ENCODE assay signal across 1 cellular context in genomic region chr16:14402116-14403000, GRCh38.
TF ChIP-seq lines count a peak whose summit lies in the region.
"Not testable (repeated sequence)": the region's sequence is repeated elsewhere in the genome, so short reads cannot be mapped to it uniquely, and the experiment has no call there.

No MANE protein-coding gene starts in this region.

TF ChIP-seq in HepG2, 621 proteins besides CTCF, POLR2A, EP300 and RAD21 (continued from another document and continues in another):
- TF ChIP-seq IKZF5 (CRISPR knock-in tag; IDR thresholded peaks at IDR 0.05) (peak; percentile 47; the same call in 1 of the 2 replicates), BRF2 (CRISPR knock-in tag; IDR thresholded peaks at IDR 0.05) (peak; percentile 60; the same call in 1 of the 2 replicates), RCOR2 (CRISPR knock-in tag; IDR thresholded peaks at IDR 0.05) (peak; percentile 67; the same call in 1 of the 2 replicates), HNF4G (CRISPR knock-in tag; IDR thresholded peaks at IDR 0.05; ENCODE audit: borderline replicate concordance, low read depth) (peak; percentile 53; the same call in 1 of the 2 replicates), PATZ1 (CRISPR knock-in tag; IDR thresholded peaks at IDR 0.05) (peak; percentile 70), NCOA2 (CRISPR knock-in tag; IDR thresholded peaks at IDR 0.05) (peak; percentile 77), NR0B2 (CRISPR knock-in tag; IDR thresholded peaks at IDR 0.05) (peak; percentile 35; the same call in 1 of the 2 replicates), ZSCAN20 (CRISPR knock-in tag; IDR thresholded peaks at IDR 0.05; ENCODE audit: borderline replicate concordance) (0 out of 2 replicates have a peak, but pooled peaks have one; percentile 27), ATF2 (CRISPR knock-in tag; IDR thresholded peaks at IDR 0.05) (peak; percentile 56; the same call in 1 of the 2 replicates), ZNF276 (CRISPR knock-in tag; IDR thresholded peaks at IDR 0.05; ENCODE audit: low read depth) (0 out of 2 replicates have a peak, but pooled peaks have one; percentile 27), POGZ (CRISPR knock-in tag; IDR thresholded peaks at IDR 0.05) (peak; percentile 57; the same call in 1 of the 2 replicates), ZNF124 (CRISPR knock-in tag; IDR thresholded peaks at IDR 0.05) (peak; percentile 53; the same call in 1 of the 2 replicates), HMG20A (CRISPR knock-in tag; IDR thresholded peaks at IDR 0.05; ENCODE audit: borderline replicate concordance) (peak; percentile 55; the same call in 1 of the 2 replicates), ZNF687 (CRISPR knock-in tag; IDR thresholded peaks at IDR 0.05) (peak; percentile 63), ZSCAN9 (CRISPR knock-in tag; IDR thresholded peaks at IDR 0.05; ENCODE audit: borderline replicate concordance) (peak; percentile 85; the same call in 1 of the 2 replicates), SMAD3 (CRISPR knock-in tag; IDR thresholded peaks at IDR 0.05) (0 out of 2 replicates have a peak, but pooled peaks have one; percentile 45), RARA (CRISPR knock-in tag; IDR thresholded peaks at IDR 0.05) (peak; percentile 86), THAP7 (CRISPR knock-in tag; IDR thresholded peaks at IDR 0.05) (0 out of 2 replicates have a peak, but pooled peaks have one; percentile 58), MIER3 (CRISPR knock-in tag; IDR thresholded peaks at IDR 0.05; ENCODE audit: borderline replicate concordance) (0 out of 2 replicates have a peak, but pooled peaks have one; percentile 16), CC2D1A (CRISPR knock-in tag; IDR thresholded peaks at IDR 0.05) (0 out of 2 replicates have a peak, but pooled peaks have one; percentile 65), ZNF280B (CRISPR knock-in tag; IDR thresholded peaks at IDR 0.05; ENCODE audit: borderline replicate concordance) (peak; percentile 85), SOX5 (CRISPR knock-in tag; IDR thresholded peaks at IDR 0.05; ENCODE audit: borderline replicate concordance) (0 out of 2 replicates have a peak, but pooled peaks have one; percentile 63), SNAPC4 (CRISPR knock-in tag; IDR thresholded peaks at IDR 0.05) (0 out of 2 replicates have a peak, but pooled peaks have one; percentile 47), ARID2 (CRISPR knock-in tag; IDR thresholded peaks at IDR 0.05; ENCODE audit: borderline replicate concordance) (peak; percentile 94), ZFP1 (CRISPR knock-in tag; IDR thresholded peaks at IDR 0.05) (0 out of 2 replicates have a peak, but pooled peaks have one; percentile 43), ZNF629 (CRISPR knock-in tag; conservative IDR thresholded peaks at IDR 0.05) (peak; percentile 66), SKI (IDR thresholded peaks at IDR 0.05; ENCODE audit: partially characterized antibody) (peak; percentile 34), LCORL (CRISPR knock-in tag; IDR thresholded peaks at IDR 0.05) (peak; percentile 52; the same call in 1 of the 2 replicates), ZFP90 (CRISPR knock-in tag; IDR thresholded peaks at IDR 0.05; ENCODE audit: borderline replicate concordance) (peak; percentile 46; the same call in 1 of the 2 replicates), HBP1 (CRISPR knock-in tag; IDR thresholded peaks at IDR 0.05; ENCODE audit: low read depth) (peak; percentile 30; the same call in 1 of the 2 replicates)
- TF ChIP-seq HNF4G (IDR thresholded peaks at IDR 0.05; ENCODE audit: borderline replicate concordance, low read depth, low read length); LCORL (IDR thresholded peaks at IDR 0.05): not testable (repeated sequence)
